Comparison of ENCODE assay signal across 1 cellular context in the genomic region with DNA sequence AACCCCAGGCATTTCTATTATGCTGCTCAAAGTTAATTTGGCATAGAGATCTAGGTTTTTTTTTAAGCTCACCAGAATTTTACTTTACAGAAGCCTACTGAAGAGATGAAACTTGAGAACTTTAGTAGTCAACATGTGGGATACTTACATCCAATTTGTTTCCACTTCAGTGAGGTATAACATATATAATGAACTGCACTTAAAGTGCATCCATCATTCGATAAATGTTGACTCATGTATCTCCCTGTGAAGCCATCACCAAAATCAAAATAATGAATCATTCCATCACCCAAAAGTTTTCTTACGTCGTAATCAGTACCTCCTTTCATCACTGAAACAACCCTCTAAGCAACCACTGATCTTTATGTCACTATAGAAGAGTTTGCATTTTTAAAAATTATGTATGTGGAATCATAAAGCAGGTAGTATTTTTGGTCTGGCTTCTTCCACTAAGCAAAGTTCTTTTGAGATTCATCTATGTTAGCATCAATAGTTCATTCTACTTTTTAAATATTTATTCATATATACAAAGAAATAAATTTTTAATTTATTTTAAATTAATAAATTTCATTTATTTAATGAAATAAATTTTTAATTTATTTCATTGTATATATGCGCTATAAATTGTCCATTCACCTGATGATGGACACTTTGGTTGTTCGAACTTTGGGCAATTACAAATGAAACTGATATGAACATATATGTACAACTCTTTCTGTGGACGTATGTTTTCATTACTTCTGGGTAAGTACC.
TF ChIP-seq lines count a peak whose summit lies in the region.

No MANE protein-coding gene starts in this region.

TF ChIP-seq in H1, 55 proteins besides CTCF, POLR2A, EP300 and RAD21:
- TF ChIP-seq PHF8 (conservative IDR thresholded peaks at IDR 0.05; ENCODE audit: low read depth, low read length) (no peak), EGR1 (IDR thresholded peaks at IDR 0.05; ENCODE audit: borderline replicate concordance, low read depth, low read length) (no peak), SIRT6 (IDR thresholded peaks at IDR 0.05; ENCODE audit: low read length) (no peak), MAX (IDR thresholded peaks at IDR 0.05) (no peak), SIN3A (conservative IDR thresholded peaks at IDR 0.05 in 1 of 2, IDR thresholded peaks at IDR 0.05 in 1 of 2; ENCODE audit: low read depth in 1 of 2, low read length in 2 of 2) (no peak), NANOG (IDR thresholded peaks at IDR 0.05; ENCODE audit: insufficient read depth, low read depth, low read length, poor library complexity, severe bottlenecking) (no peak), KDM4A (IDR thresholded peaks at IDR 0.05; ENCODE audit: low read depth, low read length, severe bottlenecking) (no peak), TAF7 (optimal IDR thresholded peaks at IDR 0.05; ENCODE audit: borderline replicate concordance, low read depth, low read length) (no peak), TAF1 (IDR thresholded peaks at IDR 0.05; ENCODE audit: low read depth, low read length) (no peak), HDAC2 (IDR thresholded peaks at IDR 0.05; ENCODE audit: borderline replicate concordance in 1 of 2, low read depth in 2 of 2, low read length in 2 of 2) (no peak), JUND (IDR thresholded peaks at IDR 0.05; ENCODE audit: low read length) (no peak), POU5F1 (IDR thresholded peaks at IDR 0.05; ENCODE audit: low read depth, low read length) (no peak)
- TF ChIP-seq, protein P1, sequence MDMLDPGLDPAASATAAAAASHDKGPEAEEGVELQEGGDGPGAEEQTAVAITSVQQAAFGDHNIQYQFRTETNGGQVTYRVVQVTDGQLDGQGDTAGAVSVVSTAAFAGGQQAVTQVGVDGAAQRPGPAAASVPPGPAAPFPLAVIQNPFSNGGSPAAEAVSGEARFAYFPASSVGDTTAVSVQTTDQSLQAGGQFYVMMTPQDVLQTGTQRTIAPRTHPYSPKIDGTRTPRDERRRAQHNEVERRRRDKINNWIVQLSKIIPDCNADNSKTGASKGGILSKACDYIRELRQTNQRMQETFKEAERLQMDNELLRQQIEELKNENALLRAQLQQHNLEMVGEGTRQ (IDR thresholded peaks at IDR 0.05; ENCODE audit: low read length): no peak
- TF ChIP-seq, protein P2, sequence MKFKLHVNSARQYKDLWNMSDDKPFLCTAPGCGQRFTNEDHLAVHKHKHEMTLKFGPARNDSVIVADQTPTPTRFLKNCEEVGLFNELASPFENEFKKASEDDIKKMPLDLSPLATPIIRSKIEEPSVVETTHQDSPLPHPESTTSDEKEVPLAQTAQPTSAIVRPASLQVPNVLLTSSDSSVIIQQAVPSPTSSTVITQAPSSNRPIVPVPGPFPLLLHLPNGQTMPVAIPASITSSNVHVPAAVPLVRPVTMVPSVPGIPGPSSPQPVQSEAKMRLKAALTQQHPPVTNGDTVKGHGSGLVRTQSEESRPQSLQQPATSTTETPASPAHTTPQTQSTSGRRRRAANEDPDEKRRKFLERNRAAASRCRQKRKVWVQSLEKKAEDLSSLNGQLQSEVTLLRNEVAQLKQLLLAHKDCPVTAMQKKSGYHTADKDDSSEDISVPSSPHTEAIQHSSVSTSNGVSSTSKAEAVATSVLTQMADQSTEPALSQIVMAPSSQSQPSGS (IDR thresholded peaks at IDR 0.05; ENCODE audit: low read length): no peak
